24 cellular contexts compared by ENCODE assay signal in the genomic region with DNA sequence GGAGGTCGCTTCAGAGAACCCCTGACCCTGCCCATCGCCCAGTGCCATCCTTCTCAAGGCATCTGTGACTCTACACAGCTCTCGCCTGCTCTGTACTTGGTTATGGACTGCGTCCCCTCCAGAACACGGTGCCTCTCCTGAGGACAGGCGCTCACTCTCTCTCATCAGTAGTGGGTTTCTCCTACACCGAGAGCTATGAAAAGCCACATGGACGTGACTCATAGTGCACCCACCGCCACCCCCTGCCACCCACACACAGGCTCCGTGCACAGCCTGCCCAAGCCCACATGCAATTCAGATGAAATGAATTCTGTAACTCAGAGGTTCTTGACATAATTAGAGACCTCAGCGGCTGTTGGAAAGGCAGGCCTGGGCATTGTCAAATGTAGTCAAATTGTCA. TPM values are rescaled to one million over a fixed set of nuclear protein-coding genes. Genes with fewer than 3 reads are reported as not detected.
DNase-seq lines count a peak whose midpoint lies in the region; ATAC-seq and TF ChIP-seq lines count a peak whose summit lies in the region.
"Had no signal": no experiment of that assay in that cellular context is flagged by ENCODE, and none has a peak within 500 bp of the region (broad histone marks: within the 10 kb centered on the region; RNA-seq: fewer than 3 reads in every experiment).

No MANE protein-coding gene starts in this region.

- H3K4me3 Mint-ChIP-seq in activated CD8-positive, alpha-beta T cell treated with anti-CD3 and anti-CD28 coated beads for 36 hours, result no peak overlapping the region
- H3K4me3 Mint-ChIP-seq in activated CD8-positive, alpha-beta T cell treated with anti-CD3 and anti-CD28 coated beads, Interleukin-2, amount 10 ng/mL, durations not matched to agents 7 days and 5 days, result no peak overlapping the region
- H3K4me3 Mint-ChIP-seq in type B pancreatic cell, result no peak overlapping the region
- H3K4me3 Mint-ChIP-seq: IgD-negative memory B cell had no signal

- CTCF ChIA-PET in activated CD8-positive, alpha-beta T cell treated with anti-CD3 and anti-CD28 coated beads for 36 hours (lab: Charles Lee), result interaction anchor here (0.8 kb wide), 1 partner anchor 100 kb away, joined by 3 read pairs; no protein-coding TSS in a partner anchor
- CTCF ChIA-PET in activated CD8-positive, alpha-beta T cell treated with anti-CD3 and anti-CD28 coated beads, Interleukin-2, amount 10 ng/mL, durations not matched to agents 7 days and 5 days (lab: Charles Lee), result interaction anchor here (1.1 to 1.4 kb wide), 2 partner anchors 100 to 103 kb away, joined by 4 to 5 read pairs; no protein-coding TSS in a partner anchor

- TF ChIP-seq CTCF in activated CD8-positive, alpha-beta T cell treated with anti-CD3 and anti-CD28 coated beads for 36 hours (IDR thresholded peaks at IDR 0.05), result no peak
- no peak for TF ChIP-seq CTCF in type B pancreatic cell (conservative IDR thresholded peaks at IDR 0.05)

- POLR2A ChIA-PET in activated CD8-positive, alpha-beta T cell treated with anti-CD3 and anti-CD28 coated beads for 36 hours (lab: Charles Lee), result no interaction called here
- POLR2A ChIA-PET in activated CD8-positive, alpha-beta T cell treated with anti-CD3 and anti-CD28 coated beads, Interleukin-2, amount 10 ng/mL, durations not matched to agents 7 days and 5 days (lab: Charles Lee), result no interaction called here

- no peaks in the 10 kb centered on the region for H3K9me3 Mint-ChIP-seq in activated CD8-positive, alpha-beta T cell treated with anti-CD3 and anti-CD28 coated beads for 36 hours
- no peaks in the 10 kb centered on the region for H3K9me3 Mint-ChIP-seq in activated CD8-positive, alpha-beta T cell treated with anti-CD3 and anti-CD28 coated beads, Interleukin-2, amount 10 ng/mL, durations not matched to agents 7 days and 5 days (ENCODE audit: insufficient read depth)
- no peaks in the 10 kb centered on the region for H3K9me3 Mint-ChIP-seq in type B pancreatic cell
- H3K9me3 Mint-ChIP-seq: IgD-negative memory B cell had no signal

- ATAC-seq in activated CD8-positive, alpha-beta T cell treated with anti-CD3 and anti-CD28 coated beads for 36 hours, result no peak
- ATAC-seq in activated CD8-positive, alpha-beta T cell treated with anti-CD3 and anti-CD28 coated beads, Interleukin-2, amount 10 ng/mL, durations not matched to agents 7 days and 5 days, result no peak

- no peaks in the 10 kb centered on the region for H3K27me3 Mint-ChIP-seq in activated CD8-positive, alpha-beta T cell treated with anti-CD3 and anti-CD28 coated beads for 36 hours
- H3K27me3 Mint-ChIP-seq in activated CD8-positive, alpha-beta T cell treated with anti-CD3 and anti-CD28 coated beads, Interleukin-2, amount 10 ng/mL, durations not matched to agents 7 days and 5 days (ENCODE audit: low read depth), result no peaks in the 10 kb centered on the region
- H3K27me3 Mint-ChIP-seq in type B pancreatic cell, result no peaks in the 10 kb centered on the region
- H3K27me3 Mint-ChIP-seq: IgD-negative memory B cell had no signal

- intact Hi-C loops in activated CD8-positive, alpha-beta T cell treated with anti-CD3 and anti-CD28 coated beads for 36 hours (cut with micrococcal nuclease), result no loop called here
- intact Hi-C loops in head of caudate nucleus (cut with DNase I), result loop anchor here (5.0 kb wide), 2 partner anchors 53 to 103 kb away; no protein-coding TSS in a partner anchor

- no peak for DNase-seq in activated CD8-positive, alpha-beta T cell treated with anti-CD3 and anti-CD28 coated beads for 36 hours
- DNase-seq in activated CD8-positive, alpha-beta T cell treated with anti-CD3 and anti-CD28 coated beads, Interleukin-2, amount 10 ng/mL, durations not matched to agents 7 days and 5 days, result no peak
- peak; percentile 11 to 23 for DNase-seq in stimulated activated CD8-positive, alpha-beta memory T cell treated with anti-CD3 and anti-CD28 coated beads, Interleukin-7, amount 100 ng/mL, for 4 hours (ENCODE audit: low read depth in 2 of 2)
- no peak for DNase-seq in stimulated activated CD8-positive, alpha-beta memory T cell treated with anti-CD3 and anti-CD28 coated beads, Interleukin-4, amount 100 ng/mL, for 48 hours
- peak in 30 of 42 donors; percentile 15 to 79 (median 48) for DNase-seq in head of caudate nucleus
- DNase-seq in type B pancreatic cell (ENCODE audit: extremely low spot score, unreplicated experiment), result no peak
- DNase-seq in pons (ENCODE audit: low spot score), result no peak
- no peak for DNase-seq in cerebellar nuclear complex (lab: John Stamatoyannopoulos, UW)
- DNase-seq: 8988T, AML-193, DMS53, EL, GF-D8, Karpas-422, MV-4-11, NCI-H1105 treated with DMSO at 0.1 percent for 48 hours, NCI-H2029 treated with DMSO at 0.1 percent for 48 hours, NCI-H226, NCI-H510A treated with DMSO at 0.1 percent for 48 hours, NCI-H748 treated with DMSO at 0.1 percent for 48 hours, PC-9, RPMI8226, SHP77 treated with DMSO at 0.1 percent for 48 hours had no signal

- H3K27ac Mint-ChIP-seq in activated CD8-positive, alpha-beta T cell treated with anti-CD3 and anti-CD28 coated beads for 36 hours, result peak overlapping the region; percentile 23
- H3K27ac Mint-ChIP-seq in activated CD8-positive, alpha-beta T cell treated with anti-CD3 and anti-CD28 coated beads, Interleukin-2, amount 10 ng/mL, durations not matched to agents 7 days and 5 days, result no peak overlapping the region
- H3K27ac Mint-ChIP-seq in type B pancreatic cell, result peak overlapping the region; percentile 46
- H3K27ac Mint-ChIP-seq: IgD-negative memory B cell had no signal

- H3K4me1 Mint-ChIP-seq in activated CD8-positive, alpha-beta T cell treated with anti-CD3 and anti-CD28 coated beads for 36 hours (ENCODE audit: low read depth), result peaks cover 7% of the 10 kb centered on the region
- H3K4me1 Mint-ChIP-seq in activated CD8-positive, alpha-beta T cell treated with anti-CD3 and anti-CD28 coated beads, Interleukin-2, amount 10 ng/mL, durations not matched to agents 7 days and 5 days (ENCODE audit: low read depth), result peaks cover 7% of the 10 kb centered on the region
- H3K4me1 Mint-ChIP-seq in type B pancreatic cell (ENCODE audit: unreplicated experiment), result no peaks in the 10 kb centered on the region

- peaks cover 31% of the 10 kb centered on the region for H3K36me3 Mint-ChIP-seq in activated CD8-positive, alpha-beta T cell treated with anti-CD3 and anti-CD28 coated beads for 36 hours (ENCODE audit: low read depth)
- peaks cover 44% of the 10 kb centered on the region for H3K36me3 Mint-ChIP-seq in activated CD8-positive, alpha-beta T cell treated with anti-CD3 and anti-CD28 coated beads, Interleukin-2, amount 10 ng/mL, durations not matched to agents 7 days and 5 days (ENCODE audit: low read depth)
- H3K36me3 Mint-ChIP-seq in type B pancreatic cell, result peaks cover 24% of the 10 kb centered on the region

RNA-seq across cellular contexts. Expression of a gene that starts 13.9 kb away (rescaled TPM):
- total RNA-seq in activated CD8-positive, alpha-beta T cell treated with anti-CD3 and anti-CD28 coated beads for 36 hours, result 10 to 100 TPM; 87.6 to 95.3 TPM
- total RNA-seq in activated CD8-positive, alpha-beta T cell treated with anti-CD3 and anti-CD28 coated beads, Interleukin-2, amount 10 ng/mL, durations not matched to agents 7 days and 5 days, result 10 to 100 TPM; 89.3 to 95.7 TPM
- total RNA-seq in type B pancreatic cell (ENCODE audit: low replicate concordance), result 64.3 and 83.6 TPM in 2 replicates

RNA-seq across cellular contexts. Expression of a gene that starts 17.1 kb away (rescaled TPM):
- total RNA-seq in activated CD8-positive, alpha-beta T cell treated with anti-CD3 and anti-CD28 coated beads for 36 hours, result 1 to 10 TPM; 2.9 to 3.0 TPM
- total RNA-seq in activated CD8-positive, alpha-beta T cell treated with anti-CD3 and anti-CD28 coated beads, Interleukin-2, amount 10 ng/mL, durations not matched to agents 7 days and 5 days, result 1 to 10 TPM; 2.4 to 2.8 TPM
- total RNA-seq in type B pancreatic cell (ENCODE audit: low replicate concordance), result 4.5 and 4.9 TPM in 2 replicates

Comparison
In these comparisons a context has a peak if more than half of its experiments do, and no peak if none do; other contexts are left out.
1. DNase-seq: peak in stimulated activated CD8-positive, alpha-beta memory T cell treated with anti-CD3 and anti-CD28 coated beads, Interleukin-7, amount 100 ng/mL, for 4 hours (2 of 2) and head of caudate nucleus (30 of 42); none in activated CD8-positive, alpha-beta T cell treated with anti-CD3 and anti-CD28 coated beads for 36 hours (single experiment), activated CD8-positive, alpha-beta T cell treated with anti-CD3 and anti-CD28 coated beads, Interleukin-2, amount 10 ng/mL, durations not matched to agents 7 days and 5 days (single experiment), stimulated activated CD8-positive, alpha-beta memory T cell treated with anti-CD3 and anti-CD28 coated beads, Interleukin-4, amount 100 ng/mL, for 48 hours (single experiment), type B pancreatic cell (single experiment), pons (single experiment) and cerebellar nuclear complex (0 of 2).